In the genomic region with DNA sequence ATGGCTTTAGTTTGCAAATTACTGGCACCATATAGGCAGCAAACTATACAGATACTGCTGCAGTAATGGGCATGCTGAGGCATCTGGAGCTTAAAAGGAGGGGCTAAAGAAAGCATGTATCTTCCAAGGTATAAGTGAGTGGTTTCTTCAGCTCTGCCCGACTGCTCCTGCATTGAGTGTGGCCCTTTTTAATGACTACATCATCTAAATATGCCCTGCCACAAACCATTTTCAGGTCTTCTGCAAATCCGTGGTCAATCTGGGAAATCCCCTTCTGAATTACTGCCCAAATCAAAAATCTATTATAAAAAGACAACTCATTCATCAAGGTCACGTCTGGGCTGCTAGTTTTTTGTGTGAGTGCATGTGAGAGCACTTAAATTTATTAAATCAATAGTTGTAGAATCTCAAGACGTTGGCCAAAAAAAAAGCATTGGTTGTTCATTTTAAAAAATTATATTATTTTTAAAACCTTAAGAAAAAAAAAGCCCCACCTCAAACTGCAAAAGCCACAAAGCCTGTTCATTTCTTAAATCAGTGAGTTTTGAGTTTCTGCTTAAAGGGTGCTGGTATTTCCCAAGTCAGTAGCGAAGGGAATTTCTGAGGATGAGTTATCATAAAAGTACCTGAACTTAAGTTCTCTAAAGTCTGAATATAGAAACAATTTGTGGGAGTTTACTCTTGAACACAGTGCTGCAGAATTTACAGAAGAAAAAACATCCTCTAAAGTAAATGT, we compare ENCODE assay signal across 2 cellular contexts.
A peak's percentile ranks its signal among the peaks of the same experiment; 100 is the strongest.
TF ChIP-seq lines count a peak whose summit lies in the region.

No MANE protein-coding gene starts in this region.

TF ChIP-seq in GM12878, 131 proteins besides CTCF, POLR2A, EP300 and RAD21 (continues in another document):
- TF ChIP-seq MEF2A (IDR thresholded peaks at IDR 0.05; ENCODE audit: insufficient read depth, low read depth, low read length): peak; percentile 86
- TF ChIP-seq IRF4 (IDR thresholded peaks at IDR 0.05; ENCODE audit: low read depth, low read length): 0 out of 2 replicates have a peak, but pooled peaks have one; percentile 11
- TF ChIP-seq RELA (IDR thresholded peaks at IDR 0.05; ENCODE audit: borderline replicate concordance, partially characterized antibody): peak; percentile 67
- TF ChIP-seq FOXK2 (IDR thresholded peaks at IDR 0.05): no peak
- TF ChIP-seq CUX1 (IDR thresholded peaks at IDR 0.05; ENCODE audit: insufficient replicate concordance, low read depth, low read length): no peak
- TF ChIP-seq POU2F2 (IDR thresholded peaks at IDR 0.05; ENCODE audit: borderline replicate concordance, low read depth, low read length): peak; percentile 30; the same call in 1 of the 3 replicates
- TF ChIP-seq MTA2 (IDR thresholded peaks at IDR 0.05; ENCODE audit: low read depth): peak; percentile 91
- peak; percentile 87 for TF ChIP-seq BCL11A (IDR thresholded peaks at IDR 0.05; ENCODE audit: low read depth, low read length)
- TF ChIP-seq, protein P1, sequence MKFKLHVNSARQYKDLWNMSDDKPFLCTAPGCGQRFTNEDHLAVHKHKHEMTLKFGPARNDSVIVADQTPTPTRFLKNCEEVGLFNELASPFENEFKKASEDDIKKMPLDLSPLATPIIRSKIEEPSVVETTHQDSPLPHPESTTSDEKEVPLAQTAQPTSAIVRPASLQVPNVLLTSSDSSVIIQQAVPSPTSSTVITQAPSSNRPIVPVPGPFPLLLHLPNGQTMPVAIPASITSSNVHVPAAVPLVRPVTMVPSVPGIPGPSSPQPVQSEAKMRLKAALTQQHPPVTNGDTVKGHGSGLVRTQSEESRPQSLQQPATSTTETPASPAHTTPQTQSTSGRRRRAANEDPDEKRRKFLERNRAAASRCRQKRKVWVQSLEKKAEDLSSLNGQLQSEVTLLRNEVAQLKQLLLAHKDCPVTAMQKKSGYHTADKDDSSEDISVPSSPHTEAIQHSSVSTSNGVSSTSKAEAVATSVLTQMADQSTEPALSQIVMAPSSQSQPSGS (IDR thresholded peaks at IDR 0.05; ENCODE audit: low read length): peak; percentile 87
- no peak for TF ChIP-seq SIX5 (IDR thresholded peaks at IDR 0.05; ENCODE audit: low read depth, low read length, severe bottlenecking)
- no peak for TF ChIP-seq ZZZ3 (IDR thresholded peaks at IDR 0.05; ENCODE audit: control insufficient read depth, insufficient read length, low read depth)
- peak; percentile 58; the same call in 1 of the 2 replicates for TF ChIP-seq CREM (IDR thresholded peaks at IDR 0.05; ENCODE audit: low read depth)
- TF ChIP-seq KAT2A (conservative IDR thresholded peaks at IDR 0.05; ENCODE audit: control insufficient read depth, low read depth, low read length): no peak
- TF ChIP-seq, protein P2, sequence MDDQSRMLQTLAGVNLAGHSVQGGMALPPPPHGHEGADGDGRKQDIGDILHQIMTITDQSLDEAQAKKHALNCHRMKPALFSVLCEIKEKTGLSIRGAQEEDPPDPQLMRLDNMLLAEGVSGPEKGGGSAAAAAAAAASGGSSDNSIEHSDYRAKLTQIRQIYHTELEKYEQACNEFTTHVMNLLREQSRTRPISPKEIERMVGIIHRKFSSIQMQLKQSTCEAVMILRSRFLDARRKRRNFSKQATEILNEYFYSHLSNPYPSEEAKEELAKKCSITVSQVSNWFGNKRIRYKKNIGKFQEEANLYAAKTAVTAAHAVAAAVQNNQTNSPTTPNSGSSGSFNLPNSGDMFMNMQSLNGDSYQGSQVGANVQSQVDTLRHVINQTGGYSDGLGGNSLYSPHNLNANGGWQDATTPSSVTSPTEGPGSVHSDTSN (IDR thresholded peaks at IDR 0.05; ENCODE audit: insufficient replicate concordance, low read depth, low read length): no peak
- peak; percentile 14; the same call in 1 of the 2 replicates for TF ChIP-seq BMI1 (IDR thresholded peaks at IDR 0.05; ENCODE audit: borderline replicate concordance)
- no peak for TF ChIP-seq HCFC1 (IDR thresholded peaks at IDR 0.05; ENCODE audit: low read length)
- no peak for TF ChIP-seq SREBF2 (IDR thresholded peaks at IDR 0.05; ENCODE audit: low read length)
- TF ChIP-seq BHLHE40 (IDR thresholded peaks at IDR 0.05; ENCODE audit: borderline replicate concordance in 1 of 2, low read depth in 2 of 2, low read length in 1 of 2): peak; percentile 15 to 46; a peak in 1 of 4 replicates
- no peak for TF ChIP-seq ZNF217 (IDR thresholded peaks at IDR 0.05)
- peak; percentile 64 for TF ChIP-seq JUNB (IDR thresholded peaks at IDR 0.05)

TF ChIP-seq in HepG2, 621 proteins besides CTCF, POLR2A, EP300 and RAD21:
- no peak for TF ChIP-seq ZNF781 (CRISPR knock-in tag; IDR thresholded peaks at IDR 0.05; ENCODE audit: borderline replicate concordance, not compliant biosample characterization)
- no peak for TF ChIP-seq POLR2G (IDR thresholded peaks at IDR 0.05; ENCODE audit: low read depth, low read length)
- TF ChIP-seq, protein P3, sequence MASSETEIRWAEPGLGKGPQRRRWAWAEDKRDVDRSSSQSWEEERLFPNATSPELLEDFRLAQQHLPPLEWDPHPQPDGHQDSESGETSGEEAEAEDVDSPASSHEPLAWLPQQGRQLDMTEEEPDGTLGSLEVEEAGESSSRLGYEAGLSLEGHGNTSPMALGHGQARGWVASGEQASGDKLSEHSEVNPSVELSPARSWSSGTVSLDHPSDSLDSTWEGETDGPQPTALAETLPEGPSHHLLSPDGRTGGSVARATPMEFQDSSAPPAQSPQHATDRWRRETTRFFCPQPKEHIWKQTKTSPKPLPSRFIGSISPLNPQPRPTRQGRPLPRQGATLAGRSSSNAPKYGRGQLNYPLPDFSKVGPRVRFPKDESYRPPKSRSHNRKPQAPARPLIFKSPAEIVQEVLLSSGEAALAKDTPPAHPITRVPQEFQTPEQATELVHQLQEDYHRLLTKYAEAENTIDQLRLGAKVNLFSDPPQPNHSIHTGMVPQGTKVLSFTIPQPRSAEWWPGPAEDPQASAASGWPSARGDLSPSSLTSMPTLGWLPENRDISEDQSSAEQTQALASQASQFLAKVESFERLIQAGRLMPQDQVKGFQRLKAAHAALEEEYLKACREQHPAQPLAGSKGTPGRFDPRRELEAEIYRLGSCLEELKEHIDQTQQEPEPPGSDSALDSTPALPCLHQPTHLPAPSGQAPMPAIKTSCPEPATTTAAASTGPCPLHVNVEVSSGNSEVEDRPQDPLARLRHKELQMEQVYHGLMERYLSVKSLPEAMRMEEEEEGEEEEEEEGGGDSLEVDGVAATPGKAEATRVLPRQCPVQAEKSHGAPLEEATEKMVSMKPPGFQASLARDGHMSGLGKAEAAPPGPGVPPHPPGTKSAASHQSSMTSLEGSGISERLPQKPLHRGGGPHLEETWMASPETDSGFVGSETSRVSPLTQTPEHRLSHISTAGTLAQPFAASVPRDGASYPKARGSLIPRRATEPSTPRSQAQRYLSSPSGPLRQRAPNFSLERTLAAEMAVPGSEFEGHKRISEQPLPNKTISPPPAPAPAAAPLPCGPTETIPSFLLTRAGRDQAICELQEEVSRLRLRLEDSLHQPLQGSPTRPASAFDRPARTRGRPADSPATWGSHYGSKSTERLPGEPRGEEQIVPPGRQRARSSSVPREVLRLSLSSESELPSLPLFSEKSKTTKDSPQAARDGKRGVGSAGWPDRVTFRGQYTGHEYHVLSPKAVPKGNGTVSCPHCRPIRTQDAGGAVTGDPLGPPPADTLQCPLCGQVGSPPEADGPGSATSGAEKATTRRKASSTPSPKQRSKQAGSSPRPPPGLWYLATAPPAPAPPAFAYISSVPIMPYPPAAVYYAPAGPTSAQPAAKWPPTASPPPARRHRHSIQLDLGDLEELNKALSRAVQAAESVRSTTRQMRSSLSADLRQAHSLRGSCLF (CRISPR knock-in tag; IDR thresholded peaks at IDR 0.05; ENCODE audit: borderline replicate concordance): no peak
- no peak for TF ChIP-seq ZBTB37 (CRISPR knock-in tag; IDR thresholded peaks at IDR 0.05)
- no peak for TF ChIP-seq MBD4 (IDR thresholded peaks at IDR 0.05; ENCODE audit: borderline replicate concordance, low read length)
- TF ChIP-seq, protein P4, sequence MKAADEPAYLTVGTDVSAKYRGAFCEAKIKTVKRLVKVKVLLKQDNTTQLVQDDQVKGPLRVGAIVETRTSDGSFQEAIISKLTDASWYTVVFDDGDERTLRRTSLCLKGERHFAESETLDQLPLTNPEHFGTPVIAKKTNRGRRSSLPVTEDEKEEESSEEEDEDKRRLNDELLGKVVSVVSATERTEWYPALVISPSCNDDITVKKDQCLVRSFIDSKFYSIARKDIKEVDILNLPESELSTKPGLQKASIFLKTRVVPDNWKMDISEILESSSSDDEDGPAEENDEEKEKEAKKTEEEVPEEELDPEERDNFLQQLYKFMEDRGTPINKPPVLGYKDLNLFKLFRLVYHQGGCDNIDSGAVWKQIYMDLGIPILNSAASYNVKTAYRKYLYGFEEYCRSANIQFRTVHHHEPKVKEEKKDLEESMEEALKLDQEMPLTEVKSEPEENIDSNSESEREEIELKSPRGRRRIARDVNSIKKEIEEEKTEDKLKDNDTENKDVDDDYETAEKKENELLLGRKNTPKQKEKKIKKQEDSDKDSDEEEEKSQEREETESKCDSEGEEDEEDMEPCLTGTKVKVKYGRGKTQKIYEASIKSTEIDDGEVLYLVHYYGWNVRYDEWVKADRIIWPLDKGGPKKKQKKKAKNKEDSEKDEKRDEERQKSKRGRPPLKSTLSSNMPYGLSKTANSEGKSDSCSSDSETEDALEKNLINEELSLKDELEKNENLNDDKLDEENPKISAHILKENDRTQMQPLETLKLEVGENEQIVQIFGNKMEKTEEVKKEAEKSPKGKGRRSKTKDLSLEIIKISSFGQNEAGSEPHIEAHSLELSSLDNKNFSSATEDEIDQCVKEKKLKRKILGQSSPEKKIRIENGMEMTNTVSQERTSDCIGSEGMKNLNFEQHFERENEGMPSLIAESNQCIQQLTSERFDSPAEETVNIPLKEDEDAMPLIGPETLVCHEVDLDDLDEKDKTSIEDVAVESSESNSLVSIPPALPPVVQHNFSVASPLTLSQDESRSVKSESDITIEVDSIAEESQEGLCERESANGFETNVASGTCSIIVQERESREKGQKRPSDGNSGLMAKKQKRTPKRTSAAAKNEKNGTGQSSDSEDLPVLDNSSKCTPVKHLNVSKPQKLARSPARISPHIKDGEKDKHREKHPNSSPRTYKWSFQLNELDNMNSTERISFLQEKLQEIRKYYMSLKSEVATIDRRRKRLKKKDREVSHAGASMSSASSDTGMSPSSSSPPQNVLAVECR (CRISPR knock-in tag; IDR thresholded peaks at IDR 0.05; ENCODE audit: borderline replicate concordance): no peak
- no peak for TF ChIP-seq ZNF10 (CRISPR knock-in tag; IDR thresholded peaks at IDR 0.05; ENCODE audit: borderline replicate concordance, low read depth)
- no peak for TF ChIP-seq ZFY (CRISPR knock-in tag; IDR thresholded peaks at IDR 0.05)
- TF ChIP-seq EEA1 (CRISPR knock-in tag; IDR thresholded peaks at IDR 0.05; ENCODE audit: borderline replicate concordance): no peak
- TF ChIP-seq PITX1 (CRISPR knock-in tag; IDR thresholded peaks at IDR 0.05): no peak
- no peak for TF ChIP-seq EZH2 (conservative IDR thresholded peaks at IDR 0.05; ENCODE audit: low read depth, low read length)
- TF ChIP-seq RBM39 (IDR thresholded peaks at IDR 0.05; ENCODE audit: low read depth, low read length, poor library complexity, severe bottlenecking): no peak
- TF ChIP-seq, protein P5, sequence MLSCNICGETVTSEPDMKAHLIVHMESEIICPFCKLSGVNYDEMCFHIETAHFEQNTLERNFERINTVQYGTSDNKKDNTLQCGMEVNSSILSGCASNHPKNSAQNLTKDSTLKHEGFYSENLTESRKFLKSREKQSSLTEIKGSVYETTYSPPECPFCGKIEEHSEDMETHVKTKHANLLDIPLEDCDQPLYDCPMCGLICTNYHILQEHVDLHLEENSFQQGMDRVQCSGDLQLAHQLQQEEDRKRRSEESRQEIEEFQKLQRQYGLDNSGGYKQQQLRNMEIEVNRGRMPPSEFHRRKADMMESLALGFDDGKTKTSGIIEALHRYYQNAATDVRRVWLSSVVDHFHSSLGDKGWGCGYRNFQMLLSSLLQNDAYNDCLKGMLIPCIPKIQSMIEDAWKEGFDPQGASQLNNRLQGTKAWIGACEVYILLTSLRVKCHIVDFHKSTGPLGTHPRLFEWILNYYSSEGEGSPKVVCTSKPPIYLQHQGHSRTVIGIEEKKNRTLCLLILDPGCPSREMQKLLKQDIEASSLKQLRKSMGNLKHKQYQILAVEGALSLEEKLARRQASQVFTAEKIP (CRISPR knock-in tag; IDR thresholded peaks at IDR 0.05; ENCODE audit: borderline replicate concordance): no peak
- no peak for TF ChIP-seq MEIS1 (CRISPR knock-in tag; IDR thresholded peaks at IDR 0.05; ENCODE audit: borderline replicate concordance)
- no peak for TF ChIP-seq SNAPC5 (CRISPR knock-in tag; IDR thresholded peaks at IDR 0.05; ENCODE audit: borderline replicate concordance)
- TF ChIP-seq TEAD2 (CRISPR knock-in tag; IDR thresholded peaks at IDR 0.05): no peak
- TF ChIP-seq ZNF230 (CRISPR knock-in tag; IDR thresholded peaks at IDR 0.05): no peak
